Comparison of ENCODE assay signal across 8 cellular contexts in genomic region chr11:66051371-66051765, GRCh38. TPM values are rescaled to one million over a fixed set of nuclear protein-coding genes. Genes with fewer than 3 reads are reported as not detected.
DNase-seq lines count a peak whose midpoint lies in the region; ATAC-seq, FAIRE-seq and TF ChIP-seq lines count a peak whose summit lies in the region.

No MANE protein-coding gene starts in this region.

- no peak for TF ChIP-seq CTCF in activated CD8-positive, alpha-beta T cell treated with anti-CD3 and anti-CD28 coated beads for 36 hours (IDR thresholded peaks at IDR 0.05)

- no peaks in the 10 kb centered on the region for H3K9me3 Mint-ChIP-seq in activated CD8-positive, alpha-beta T cell treated with anti-CD3 and anti-CD28 coated beads for 36 hours
- no peaks in the 10 kb centered on the region for H3K9me3 Mint-ChIP-seq in stimulated activated naive CD8-positive, alpha-beta T cell treated with anti-CD3 and anti-CD28 coated beads, Interleukin-15, amount 100 ng/mL, for 72 hours

- peaks cover 29% of the 10 kb centered on the region for H3K36me3 Mint-ChIP-seq in activated CD8-positive, alpha-beta T cell treated with anti-CD3 and anti-CD28 coated beads for 36 hours (ENCODE audit: low read depth)

- ATAC-seq in activated CD8-positive, alpha-beta T cell treated with anti-CD3 and anti-CD28 coated beads for 36 hours = no peak
- ATAC-seq in stimulated activated naive CD8-positive, alpha-beta T cell treated with anti-CD3 and anti-CD28 coated beads, Interleukin-15, amount 100 ng/mL, for 72 hours = no peak
- ATAC-seq in GM18505 (IDR thresholded peaks at IDR 0.05; ENCODE audit: unreplicated experiment) = no peak

- peaks cover 16% of the 10 kb centered on the region for H3K36me3 ChIP-seq in iPS-15b (ENCODE audit: control insufficient read depth, insufficient read depth, low read length)

- FAIRE-seq in GM12891 (lab: Jason Lieb, UNC) = no peak

- POLR2A ChIA-PET in activated CD8-positive, alpha-beta T cell treated with anti-CD3 and anti-CD28 coated beads for 36 hours (lab: Charles Lee) = interaction anchor here (2.0 to 10.4 kb wide), 4 partner anchors 16 to 49 kb away, joined by 7 to 131 read pairs (median 9); partner anchors contain the start of genes BANF1, CST6, EIF1AD and PACS1

- TF ChIP-seq POLR2A in GM18505 (IDR thresholded peaks at IDR 0.05; ENCODE audit: borderline replicate concordance, extremely low read depth, insufficient read depth, insufficient read length) (no peak), GM12891 (IDR thresholded peaks at IDR 0.05; ENCODE audit: low read depth, low read length) (no peak)

- intact Hi-C loops in activated CD8-positive, alpha-beta T cell treated with anti-CD3 and anti-CD28 coated beads for 36 hours (cut with micrococcal nuclease) = no loop called here

- H3K27ac Mint-ChIP-seq in activated CD8-positive, alpha-beta T cell treated with anti-CD3 and anti-CD28 coated beads for 36 hours = peak overlapping the region; percentile 86
- H3K27ac Mint-ChIP-seq in stimulated activated naive CD8-positive, alpha-beta T cell treated with anti-CD3 and anti-CD28 coated beads, Interleukin-15, amount 100 ng/mL, for 72 hours = peak overlapping the region; percentile 51 to 75

- H3K4me3 Mint-ChIP-seq in activated CD8-positive, alpha-beta T cell treated with anti-CD3 and anti-CD28 coated beads for 36 hours = peak overlapping the region; percentile 94
- H3K4me3 Mint-ChIP-seq in stimulated activated naive CD8-positive, alpha-beta T cell treated with anti-CD3 and anti-CD28 coated beads, Interleukin-15, amount 100 ng/mL, for 72 hours = peak overlapping the region; percentile 99 to 100

- peaks cover 34% of the 10 kb centered on the region for H3K4me1 Mint-ChIP-seq in activated CD8-positive, alpha-beta T cell treated with anti-CD3 and anti-CD28 coated beads for 36 hours (ENCODE audit: low read depth)
- H3K4me1 Mint-ChIP-seq in stimulated activated naive CD8-positive, alpha-beta T cell treated with anti-CD3 and anti-CD28 coated beads, Interleukin-15, amount 100 ng/mL, for 72 hours = peaks cover 54% of the 10 kb centered on the region

- peak overlapping the region; percentile 96 for H3K4me3 ChIP-seq in iPS-15b (ENCODE audit: low read depth, low read length)

- CTCF ChIA-PET in activated CD8-positive, alpha-beta T cell treated with anti-CD3 and anti-CD28 coated beads for 36 hours (lab: Charles Lee) = interaction anchor here (1.3 to 9.9 kb wide), 7 partner anchors 6 to 340 kb away, joined by 3 to 133 read pairs (median 9); partner anchors contain the start of genes CCDC85B and PACS1

- peak overlapping the region; percentile 92 for H3K9ac ChIP-seq in iPS-15b (ENCODE audit: low read depth, low read length)

- peaks cover 7% of the 10 kb centered on the region for H3K27me3 Mint-ChIP-seq in activated CD8-positive, alpha-beta T cell treated with anti-CD3 and anti-CD28 coated beads for 36 hours
- H3K27me3 Mint-ChIP-seq in stimulated activated naive CD8-positive, alpha-beta T cell treated with anti-CD3 and anti-CD28 coated beads, Interleukin-15, amount 100 ng/mL, for 72 hours = peaks cover 29% of the 10 kb centered on the region

- no peaks in the 10 kb centered on the region for H3K27me3 ChIP-seq in iPS-15b (ENCODE audit: control insufficient read depth, insufficient read depth, low read length)

- peaks cover 11% of the 10 kb centered on the region for H3K4me1 ChIP-seq in iPS-15b (ENCODE audit: control insufficient read depth, insufficient read depth, low read length)

- H3K9me3 ChIP-seq in iPS-15b (ENCODE audit: control insufficient read depth, insufficient read depth, low read length) = no peaks in the 10 kb centered on the region

- DNase-seq in NCI-H2227 (lab: John Stamatoyannopoulos, UW; ENCODE audit: unreplicated experiment) = peak; percentile 54
- no peak for DNase-seq in NCI-H2227 treated with DMSO at 0.1 percent for 48 hours (lab: John Stamatoyannopoulos, UW)
- DNase-seq in activated CD8-positive, alpha-beta T cell treated with anti-CD3 and anti-CD28 coated beads for 36 hours = no peak
- DNase-seq in stimulated activated naive CD8-positive, alpha-beta T cell treated with anti-CD3 and anti-CD28 coated beads, Interleukin-15, amount 100 ng/mL, for 72 hours = no peak
- no peak for DNase-seq in GM12891 (ENCODE audit: insufficient read length, low spot score)
- no peak for DNase-seq in stimulated activated CD4-positive, alpha-beta T cell treated with anti-CD3 and anti-CD28 coated beads, Interleukin-4, amount 100 ng/mL, for 1 hour

TF ChIP-seq in GM12891, 5 proteins besides CTCF, POLR2A, EP300 and RAD21:
- no peak for TF ChIP-seq POLR2AphosphoS5 (IDR thresholded peaks at IDR 0.05; ENCODE audit: low read depth, low read length)
- no peak for TF ChIP-seq PAX5 (IDR thresholded peaks at IDR 0.05; ENCODE audit: insufficient read depth, low read length, severe bottlenecking)
- TF ChIP-seq TAF1 (IDR thresholded peaks at IDR 0.05; ENCODE audit: low read depth, low read length) = no peak
- no peak for TF ChIP-seq SPI1 (IDR thresholded peaks at IDR 0.05; ENCODE audit: low read depth, low read length)
- no peak for TF ChIP-seq POU2F2 (IDR thresholded peaks at IDR 0.05; ENCODE audit: low read depth, low read length)

RNA-seq across cellular contexts. Expression of gene SF3B2, which starts 0.8 kb away (rescaled TPM):
- total RNA-seq in activated CD8-positive, alpha-beta T cell treated with anti-CD3 and anti-CD28 coated beads for 36 hours = 100 to 1,000 TPM; 255 to 278 TPM
- 149 TPM for polyA plus RNA-seq in GM12891 (2012; ENCODE audit: low read depth, missing spikeins)

RNA-seq across cellular contexts. Expression of gene GAL3ST3, which starts 2.4 kb away (rescaled TPM):
- total RNA-seq in activated CD8-positive, alpha-beta T cell treated with anti-CD3 and anti-CD28 coated beads for 36 hours = 1 to 10 TPM in 1 of 2 experiments, under 1 TPM in 1; 0.51 to 1.0 TPM
- polyA plus RNA-seq in GM12891 (2012; ENCODE audit: low read depth, missing spikeins) = 0.10 TPM

RNA-seq across cellular contexts. Expression of gene PACS1, which starts 18.7 kb away (rescaled TPM):
- total RNA-seq in activated CD8-positive, alpha-beta T cell treated with anti-CD3 and anti-CD28 coated beads for 36 hours = 10 to 100 TPM; 76.3 to 78.3 TPM
- polyA plus RNA-seq in GM12891 (2012; ENCODE audit: low read depth, missing spikeins) = 52.7 TPM

RNA-seq across cellular contexts. Expression of gene CATSPER1, which starts 25.1 kb away (rescaled TPM):
- total RNA-seq in activated CD8-positive, alpha-beta T cell treated with anti-CD3 and anti-CD28 coated beads for 36 hours = not detected
- not detected for polyA plus RNA-seq in GM12891 (2012; ENCODE audit: low read depth, missing spikeins)

RNA-seq across cellular contexts. Expression of gene CST6, which starts 39.6 kb away (rescaled TPM):
- total RNA-seq in activated CD8-positive, alpha-beta T cell treated with anti-CD3 and anti-CD28 coated beads for 36 hours = under 1 TPM in 1 of 2 experiments, not detected in 1; 0.50 TPM
- not detected for polyA plus RNA-seq in GM12891 (2012; ENCODE audit: low read depth, missing spikeins)
